In genomic region chr13:90447034-90447734, GRCh38 we compare ENCODE assay signal across 23 cellular contexts.
DNase-seq lines count a peak whose midpoint lies in the region; ATAC-seq and TF ChIP-seq lines count a peak whose summit lies in the region.
"Had no signal": no experiment of that assay in that cellular context is flagged by ENCODE, and none has a peak within 500 bp of the region (broad histone marks: within the 10 kb centered on the region; RNA-seq: fewer than 3 reads in every experiment).

No MANE protein-coding gene starts in this region.

- POLR2A ChIA-PET in HCT116 (lab: Charles Lee) = no interaction called here

- H3K4me3 ChIP-seq in HCT116 (replicated peaks in 1 of 2; ENCODE audit: low read depth in 1 of 2, low read length in 2 of 2) = no peak overlapping the region
- no peak overlapping the region for H3K4me3 ChIP-seq in smooth muscle cell
- H3K4me3 ChIP-seq: MG63, ovary, spleen had no signal

- H3K9me3 ChIP-seq in HCT116 (ENCODE audit: control insufficient read depth in 1 of 2, insufficient read depth in 1 of 2, low read depth in 1 of 2, low read length in 2 of 2) = peaks cover 0 to 11% of the 10 kb centered on the region in 2 experiments; a peak in 1 of 4 replicates
- H3K9me3 ChIP-seq in smooth muscle cell (replicated peaks; ENCODE audit: low read depth) = no peaks in the 10 kb centered on the region
- H3K9me3 ChIP-seq: ovary had no signal

- in situ Hi-C loops in GM13977 (cut with MboI; ENCODE audit: low pct_unique_long_range_greater_than_20kb, low sequenced_read_pairs, unreplicated experiment) = no loop called here

- DNase-seq in HCT116 (ENCODE audit: low read depth, low spot score) (no peak), NCI-H510A treated with DMSO at 0.1 percent for 48 hours (lab: John Stamatoyannopoulos, UW) (peak; percentile 33), smooth muscle cell (lab: John Stamatoyannopoulos, UW; ENCODE audit: unreplicated experiment) (no peak), GM13977 (ENCODE audit: low spot score) (no peak)
- DNase-seq in activated naive CD4-positive, alpha-beta T cell treated with anti-CD3 and anti-CD28 coated beads for 36 hours = no peak
- DNase-seq: activated CD4-positive, alpha-beta T cell treated with anti-CD3 and anti-CD28 coated beads for 4 hours; activated effector memory CD4-positive, alpha-beta T cell treated with anti-CD3 and anti-CD28 coated beads, Interleukin-2, amount 50 U/mL, for 16 hours; activated naive CD8-positive, alpha-beta T cell treated with anti-CD3 and anti-CD28 coated beads, Interleukin-2, amount 10 ng/mL, durations not matched to agents 7 days and 5 days; activated T-cell treated with anti-CD3 and anti-CD28 coated beads, Interleukin-2, amount 50 U/mL, for 1 hour; GOT3; left ventricle myocardium superior; MG63; NCI-H1105 treated with DMSO at 0.1 percent for 48 hours; NCI-H1930; NCI-H82; ovary; spleen had no signal

- peak overlapping the region; percentile 19; the same call in 1 of the 2 replicates for H3K4me2 ChIP-seq in HCT116 (ENCODE audit: low read length)
- H3K4me2 ChIP-seq in smooth muscle cell = no peak overlapping the region

- intact Hi-C loops in HCT116 (cut with micrococcal nuclease) = no loop called here
- intact Hi-C loops in activated naive CD4-positive, alpha-beta T cell treated with anti-CD3 and anti-CD28 coated beads for 36 hours (cut with micrococcal nuclease) = no loop called here

- H3K36me3 Mint-ChIP-seq in activated naive CD4-positive, alpha-beta T cell treated with anti-CD3 and anti-CD28 coated beads for 36 hours (ENCODE audit: low read depth) = no peaks in the 10 kb centered on the region
- H3K36me3 Mint-ChIP-seq: activated naive CD8-positive, alpha-beta T cell treated with anti-CD3 and anti-CD28 coated beads, Interleukin-2, amount 10 ng/mL, durations not matched to agents 7 days and 5 days; CD14-positive monocyte; natural killer cell treated with Interleukin-12 subunit alpha and Interleukin-12 subunit beta and Interleukin-15 and Interleukin-18, amount 100 ng/mL, for 72 hours had no signal

- H4K20me1 ChIP-seq in HCT116 (ENCODE audit: insufficient read depth) (no peaks in the 10 kb centered on the region), smooth muscle cell (ENCODE audit: low read depth) (no peaks in the 10 kb centered on the region)

- WGBS in smooth muscle cell (ENCODE audit: low lambda C conversion rate) = 97% methylated on average over 2 of the region's 2 CpGs

- H3K4me1 Mint-ChIP-seq in activated naive CD4-positive, alpha-beta T cell treated with anti-CD3 and anti-CD28 coated beads for 36 hours (ENCODE audit: low read depth) = no peaks in the 10 kb centered on the region
- H3K4me1 Mint-ChIP-seq: activated naive CD8-positive, alpha-beta T cell treated with anti-CD3 and anti-CD28 coated beads, Interleukin-2, amount 10 ng/mL, durations not matched to agents 7 days and 5 days; CD14-positive monocyte; central memory CD8-positive, alpha-beta T cell had no signal

- no peak overlapping the region for H3K27ac Mint-ChIP-seq in activated naive CD4-positive, alpha-beta T cell treated with anti-CD3 and anti-CD28 coated beads for 36 hours
- H3K27ac Mint-ChIP-seq: activated naive CD8-positive, alpha-beta T cell treated with anti-CD3 and anti-CD28 coated beads, Interleukin-2, amount 10 ng/mL, durations not matched to agents 7 days and 5 days; natural killer cell treated with Interleukin-12 subunit alpha and Interleukin-12 subunit beta and Interleukin-15 and Interleukin-18, amount 100 ng/mL, for 72 hours had no signal

- H3K4me3 Mint-ChIP-seq in activated naive CD4-positive, alpha-beta T cell treated with anti-CD3 and anti-CD28 coated beads for 36 hours = no peak overlapping the region
- H3K4me3 Mint-ChIP-seq: activated naive CD8-positive, alpha-beta T cell treated with anti-CD3 and anti-CD28 coated beads, Interleukin-2, amount 10 ng/mL, durations not matched to agents 7 days and 5 days; CD14-positive monocyte; central memory CD8-positive, alpha-beta T cell; natural killer cell treated with Interleukin-12 subunit alpha and Interleukin-12 subunit beta and Interleukin-15 and Interleukin-18, amount 100 ng/mL, for 72 hours had no signal

- no peaks in the 10 kb centered on the region; a peak in 1 of 4 replicates for H3K36me3 ChIP-seq in HCT116 (ENCODE audit: control insufficient read depth in 1 of 2, insufficient read depth in 2 of 2, low read length in 2 of 2)
- H3K36me3 ChIP-seq in smooth muscle cell (ENCODE audit: low read depth) = no peaks in the 10 kb centered on the region
- H3K36me3 ChIP-seq: MG63, ovary, spleen had no signal

- H3K27me3 Mint-ChIP-seq in activated naive CD4-positive, alpha-beta T cell treated with anti-CD3 and anti-CD28 coated beads for 36 hours (ENCODE audit: low read depth) = no peaks in the 10 kb centered on the region
- H3K27me3 Mint-ChIP-seq: activated naive CD8-positive, alpha-beta T cell treated with anti-CD3 and anti-CD28 coated beads, Interleukin-2, amount 10 ng/mL, durations not matched to agents 7 days and 5 days; central memory CD8-positive, alpha-beta T cell; natural killer cell treated with Interleukin-12 subunit alpha and Interleukin-12 subunit beta and Interleukin-15 and Interleukin-18, amount 100 ng/mL, for 72 hours had no signal

- no peaks in the 10 kb centered on the region for H3K79me2 ChIP-seq in HCT116 (ENCODE audit: insufficient read depth, low read length)
- no peaks in the 10 kb centered on the region for H3K79me2 ChIP-seq in smooth muscle cell (ENCODE audit: low read depth)

- CTCF ChIA-PET in HCT116 (lab: Charles Lee) = no interaction called here
- CTCF ChIA-PET in activated naive CD4-positive, alpha-beta T cell treated with anti-CD3 and anti-CD28 coated beads for 36 hours (lab: Charles Lee) = no interaction called here

- H3K9ac ChIP-seq in HCT116 (ENCODE audit: low read length) (no peak overlapping the region), smooth muscle cell (ENCODE audit: low read depth) (no peak overlapping the region)

- no peak for TF ChIP-seq POLR2A in HCT116 (IDR thresholded peaks at IDR 0.05; ENCODE audit: borderline replicate concordance, extremely low read depth, insufficient read depth, insufficient read length)

- TF ChIP-seq CTCF in HCT116 (IDR thresholded peaks at IDR 0.05 in 2 of 3, conservative IDR thresholded peaks at IDR 0.05 in 1 of 3; ENCODE audit: borderline replicate concordance in 1 of 3, insufficient read depth in 1 of 3, low read depth in 2 of 3, low read length in 2 of 3) (no peak), smooth muscle cell (IDR thresholded peaks at IDR 0.05; ENCODE audit: borderline replicate concordance, insufficient read depth, poor library complexity, severe bottlenecking) (no peak), GM13977 (IDR thresholded peaks at IDR 0.05; ENCODE audit: extremely low read depth, insufficient read depth, missing control alignments) (no peak)

- no peaks in the 10 kb centered on the region for H3K9me2 ChIP-seq in HCT116 (ENCODE audit: insufficient read depth)

- no peak overlapping the region for H3K27ac ChIP-seq in HCT116 (ENCODE audit: low read depth, low read length)
- peak overlapping the region; percentile 16 for H3K27ac ChIP-seq in smooth muscle cell (ENCODE audit: low read depth)
- H3K27ac ChIP-seq: ovary, spleen had no signal

- peaks cover 0 to 30% of the 10 kb centered on the region in 2 experiments; a peak in 2 of 4 replicates for H3K4me1 ChIP-seq in HCT116 (ENCODE audit: control insufficient read depth in 1 of 2, insufficient read depth in 2 of 2, low read length in 2 of 2)
- peaks cover 6% of the 10 kb centered on the region for H3K4me1 ChIP-seq in smooth muscle cell (ENCODE audit: low read depth)
- H3K4me1 ChIP-seq: spleen had no signal

- no peak for TF ChIP-seq RAD21 in HCT116 (IDR thresholded peaks at IDR 0.05; ENCODE audit: low read depth)

- H3K27me3 ChIP-seq in HCT116 (ENCODE audit: insufficient read depth, low read length) = no peaks in the 10 kb centered on the region
- no peaks in the 10 kb centered on the region for H3K27me3 ChIP-seq in smooth muscle cell (ENCODE audit: low read depth)
- H3K27me3 ChIP-seq: MG63, ovary, spleen had no signal

- RAD21 ChIA-PET in HCT116 (lab: Charles Lee; ENCODE audit: low non-redundant PET in 1 of 2, low total read pairs in 2 of 2, uncharacterized antibody in 2 of 2, unreplicated experiment in 2 of 2) = no interaction called here

- H3K9me3 Mint-ChIP-seq in activated naive CD4-positive, alpha-beta T cell treated with anti-CD3 and anti-CD28 coated beads for 36 hours = peaks cover 3% of the 10 kb centered on the region
- H3K9me3 Mint-ChIP-seq: activated naive CD8-positive, alpha-beta T cell treated with anti-CD3 and anti-CD28 coated beads, Interleukin-2, amount 10 ng/mL, durations not matched to agents 7 days and 5 days had no signal

- H2AFZ ChIP-seq in HCT116 (ENCODE audit: low read depth, low read length, poor library complexity, severe bottlenecking) (no peak overlapping the region), smooth muscle cell (ENCODE audit: low read depth) (no peak overlapping the region)

- BruUV-seq in HCT116 (replicated peaks; lab: Mats Ljungman, UMichigan) = no TSS peak

- no peak for ATAC-seq in HCT116
- peak; percentile 35 for ATAC-seq in esophagus mucosa
- no peak for ATAC-seq in HG03097 (IDR thresholded peaks at IDR 0.05; ENCODE audit: low FRiP score, unreplicated experiment)
- ATAC-seq: left ventricle myocardium superior; natural killer cell treated with Interleukin-12 subunit alpha and Interleukin-12 subunit beta and Interleukin-15 and Interleukin-18, amount 100 ng/mL, for 72 hours; Right ventricle myocardium inferior had no signal

- no peaks in the 10 kb centered on the region for H3F3A ChIP-seq in smooth muscle cell (ENCODE audit: low read depth)

TF ChIP-seq in HCT116, 20 proteins besides CTCF, POLR2A, EP300 and RAD21:
- TF ChIP-seq CBX3 (IDR thresholded peaks at IDR 0.05; ENCODE audit: low read depth) (no peak), ATF3 (IDR thresholded peaks at IDR 0.05) (no peak)
